In genomic region chr2:55620123-55620779, GRCh38 we compare ENCODE assay signal across 2 cellular contexts.
TF ChIP-seq lines count a peak whose summit lies in the region.

No MANE protein-coding gene starts in this region.

TF ChIP-seq in SK-N-SH, 30 proteins besides CTCF, POLR2A, EP300 and RAD21 (continued from another document):
- TF ChIP-seq TCF12 (IDR thresholded peaks at IDR 0.05) = no peak

TF ChIP-seq in SK-N-SH treated with all-trans-retinoic acid at 6 μM for 48 hours, 23 proteins besides CTCF, POLR2A, EP300 and RAD21 (continued from another document):
- TF ChIP-seq TSHZ2 (CRISPR knock-in tag; IDR thresholded peaks at IDR 0.05) (no peak), CREB5 (CRISPR knock-in tag; IDR thresholded peaks at IDR 0.05; ENCODE audit: low read depth) (no peak), ZFP3 (CRISPR knock-in tag; IDR thresholded peaks at IDR 0.05) (no peak), ZC3H10 (CRISPR knock-in tag; IDR thresholded peaks at IDR 0.05) (no peak), POU6F1 (CRISPR knock-in tag; IDR thresholded peaks at IDR 0.05; ENCODE audit: borderline replicate concordance, low read depth) (no peak), RARB (CRISPR knock-in tag; IDR thresholded peaks at IDR 0.05) (no peak)
TF ChIP-seq in SK-N-SH treated with all-trans-retinoic acid at 6 μM for 48 hours: peak in this region for 0.
